ENCODE assay signal across 9 cellular contexts in the genomic region with DNA sequence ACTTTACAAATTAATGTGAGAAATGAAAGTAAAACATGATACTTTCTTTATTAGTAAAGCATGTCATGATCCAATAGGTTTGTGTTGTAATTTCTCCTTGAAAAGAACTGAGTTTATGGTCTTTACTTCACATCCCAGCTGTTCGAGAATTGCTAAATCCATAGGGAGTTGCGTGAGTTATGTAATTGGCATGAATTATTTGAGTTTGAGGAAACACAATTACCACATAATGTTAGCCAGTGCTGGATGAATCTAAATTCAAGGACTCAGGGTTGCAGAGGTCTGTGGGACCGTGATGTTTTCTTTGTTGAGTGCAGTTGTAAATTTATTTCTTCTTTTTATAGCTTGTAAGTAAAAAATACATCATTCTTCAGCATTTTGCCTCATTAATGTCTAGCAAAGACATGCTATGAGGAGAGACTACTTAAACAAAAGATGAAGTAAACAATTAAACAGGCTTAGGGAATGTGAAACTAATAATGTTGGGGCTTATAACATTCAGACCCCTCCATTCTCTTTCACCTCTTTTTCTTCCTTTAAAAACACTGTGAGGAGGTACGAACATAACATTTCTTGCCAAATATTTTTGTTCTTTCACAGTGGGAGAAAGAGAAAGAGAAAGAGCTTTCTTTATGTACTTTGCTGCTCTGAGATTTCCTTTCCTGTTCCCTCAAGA.
DNase-seq lines count a peak whose midpoint lies in the region; ATAC-seq and TF ChIP-seq lines count a peak whose summit lies in the region.
"Had no signal": no experiment of that assay in that cellular context is flagged by ENCODE, and none has a peak within 500 bp of the region (broad histone marks: within the 10 kb centered on the region; RNA-seq: fewer than 3 reads in every experiment).

No MANE protein-coding gene starts in this region.

- H3K36me3 ChIP-seq in skeletal muscle tissue (ENCODE audit: control insufficient read depth in 3 of 3, insufficient read depth in 3 of 3, low read length in 3 of 3), result no peaks in the 10 kb centered on the region

- peak overlapping the region; percentile 28 for H3K4me3 ChIP-seq in fibroblast of mammary gland (ENCODE audit: control insufficient read depth, low read depth, low read length)
- H3K4me3 ChIP-seq in skeletal muscle tissue (ENCODE audit: low read length in 3 of 3), result peak overlapping the region in 1 of 3 donors; percentile 57

- peak; percentile 43 for DNase-seq in NCI-H2171 (lab: John Stamatoyannopoulos, UW)
- peak; percentile 95 for DNase-seq in fibroblast of mammary gland (ENCODE audit: low read depth)
- DNase-seq in CD1c-positive myeloid dendritic cell (ENCODE audit: extremely low spot score), result no peak
- DNase-seq in hepatic stellate cell (ENCODE audit: low spot score), result no peak
- no peak for DNase-seq in SW480 (ENCODE audit: low spot score)
- DNase-seq: NCI-H510A treated with DMSO at 0.1 percent for 48 hours had no signal

- H3K9me3 ChIP-seq in skeletal muscle tissue (ENCODE audit: control insufficient read depth in 3 of 3, low read length in 3 of 3), result no peaks in the 10 kb centered on the region

- H3K9ac ChIP-seq in skeletal muscle tissue (ENCODE audit: low read depth in 1 of 3, low read length in 3 of 3), result peak overlapping the region in 1 of 3 donors; percentile 1

- peak overlapping the region; percentile 59 for H3K27ac ChIP-seq in skeletal muscle tissue (ENCODE audit: low read depth, low read length)

- H3K4me1 ChIP-seq in skeletal muscle tissue (ENCODE audit: control insufficient read depth in 3 of 3, insufficient read depth in 3 of 3, low read length in 3 of 3), result peaks cover 0 to 3% (median 0%) of the 10 kb centered on the region in 3 donors

- ATAC-seq in GM18868 (IDR thresholded peaks at IDR 0.05; ENCODE audit: unreplicated experiment) (peak; percentile 50), HG03469 (IDR thresholded peaks at IDR 0.05; ENCODE audit: unreplicated experiment) (no peak)

- H3K27me3 ChIP-seq in skeletal muscle tissue (ENCODE audit: control insufficient read depth in 3 of 3, insufficient read depth in 3 of 3, low read length in 3 of 3), result no peaks in the 10 kb centered on the region

- no peak for TF ChIP-seq CTCF in fibroblast of mammary gland (conservative IDR thresholded peaks at IDR 0.05; ENCODE audit: control insufficient read depth, insufficient read depth, low read depth, low read length)

Comparison
In these comparisons a context has a peak if more than half of its experiments do, and no peak if none do; other contexts are left out.
1. DNase-seq: peak in NCI-H2171 (single experiment) and fibroblast of mammary gland (single experiment); none in CD1c-positive myeloid dendritic cell (single experiment), hepatic stellate cell (single experiment) and SW480 (single experiment).